Comparison of ENCODE assay signal across 15 cellular contexts in genomic region chr1:2271134-2271785, GRCh38. TPM values are rescaled to one million over a fixed set of nuclear protein-coding genes. Genes with fewer than 3 reads are reported as not detected.
A peak's percentile ranks its signal among the peaks of the same experiment; 100 is the strongest.
DNase-seq lines count a peak whose midpoint lies in the region; ATAC-seq and TF ChIP-seq lines count a peak whose summit lies in the region.
"Had no signal": no experiment of that assay in that cellular context is flagged by ENCODE, and none has a peak within 500 bp of the region (broad histone marks: within the 10 kb centered on the region; RNA-seq: fewer than 3 reads in every experiment).

No MANE protein-coding gene starts in this region.

- peak overlapping the region in 9 of 12 donors; percentile 29 to 77 (median 44) for H3K27ac ChIP-seq in heart left ventricle
- H3K27ac ChIP-seq in osteoblast (ENCODE audit: low read depth, low read length) = peak overlapping the region; percentile 53

- H4K20me1 ChIP-seq in osteoblast (ENCODE audit: insufficient read depth, low read length) = peaks cover 90% of the 10 kb centered on the region

- WGBS in heart left ventricle, 4 donors = 62 to 86% (median 83%) methylated on average over 6 to 27 of the region's 27 CpGs

- H3K79me2 ChIP-seq in osteoblast (ENCODE audit: insufficient read depth, low read length) = peaks cover 99% of the 10 kb centered on the region

- intact Hi-C loops in heart left ventricle (cut with DNase I) (loop anchor here in 3 of 10 donors (5.0 kb wide), 2 partner anchors 34 to 39 kb away; no protein-coding TSS in a partner anchor), left cardiac atrium (cut with DNase I) (no loop called here), left ventricle myocardium superior (cut with micrococcal nuclease) (no loop called here)

- H3K36me3 ChIP-seq in heart left ventricle (no peaks in the 10 kb centered on the region), osteoblast (ENCODE audit: insufficient read depth, low read length) (no peaks in the 10 kb centered on the region)

- H3K9me3 ChIP-seq in heart left ventricle = no peaks in the 10 kb centered on the region
- no peaks in the 10 kb centered on the region for H3K9me3 ChIP-seq in osteoblast (ENCODE audit: low read depth, low read length)

- ATAC-seq in heart left ventricle (no peak), left cardiac atrium (no peak), left ventricle myocardium superior (no peak), GM21576 (IDR thresholded peaks at IDR 0.05; ENCODE audit: unreplicated experiment) (no peak)
- ATAC-seq: activated CD4-positive, alpha-beta T cell treated with anti-CD3 and anti-CD28 coated beads for 36 hours had no signal

- TF ChIP-seq CTCF in heart left ventricle (IDR thresholded peaks at IDR 0.05) (no peak), osteoblast (IDR thresholded peaks at IDR 0.05; ENCODE audit: extremely low read depth, low read depth, low read length) (no peak)

- TF ChIP-seq POLR2A in heart left ventricle (IDR thresholded peaks at IDR 0.05) = no peak

- H3K4me1 ChIP-seq in heart left ventricle (peaks cover 38 to 100% (median 97%) of the 10 kb centered on the region in 12 donors), osteoblast (ENCODE audit: insufficient read depth, low read length) (peaks cover 30% of the 10 kb centered on the region)

- peak in 2 of 5 donors; percentile 28 to 56 for DNase-seq in heart left ventricle
- DNase-seq in left cardiac atrium = no peak
- DNase-seq in left ventricle myocardium superior = peak; percentile 32
- DNase-seq in osteoblast (ENCODE audit: insufficient read length, low spot score, missing footprints) = no peak
- no peak for DNase-seq in GDM1 (lab: John Stamatoyannopoulos, UW)
- no peak for DNase-seq in OCI-M2 (lab: John Stamatoyannopoulos, UW; ENCODE audit: unreplicated experiment)
- DNase-seq in NCI-H1417 (lab: John Stamatoyannopoulos, UW) = no peak
- DNase-seq: activated CD4-positive, alpha-beta T cell treated with anti-CD3 and anti-CD28 coated beads for 36 hours; activated naive CD8-positive, alpha-beta T cell treated with anti-CD3 and anti-CD28 coated beads for 36 hours; COR-L47; GOT3; NCI-H1694 treated with DMSO at 0.1 percent for 48 hours; RPMI8226; stimulated activated CD4-positive, alpha-beta T cell treated with anti-CD3 and anti-CD28 coated beads, Interleukin-4, amount 100 ng/mL, for 24 hours had no signal

- H3K4me3 ChIP-seq in heart left ventricle (no peak overlapping the region), osteoblast (ENCODE audit: insufficient read depth, low read length) (no peak overlapping the region)

- no peak overlapping the region for H2AFZ ChIP-seq in osteoblast (ENCODE audit: low read length)

- H3K27me3 ChIP-seq in heart left ventricle (no peaks in the 10 kb centered on the region), osteoblast (ENCODE audit: insufficient read depth, low read length) (no peaks in the 10 kb centered on the region)

- no peak overlapping the region for H3K4me2 ChIP-seq in osteoblast (ENCODE audit: insufficient read depth, low read length)

RNA-seq across cellular contexts. Expression of gene SKI, which starts 43.1 kb away (rescaled TPM):
- 10 to 100 TPM; 28.8 to 52.7 (median 41.3) TPM for total RNA-seq in heart left ventricle
- 10 to 100 TPM; 16.9 to 28.7 TPM for polyA plus RNA-seq in heart left ventricle
- total RNA-seq in left cardiac atrium = 10 to 100 TPM; 47.1 to 66.9 TPM
- total RNA-seq in left ventricle myocardium superior = 35.3 TPM
- 48.9 TPM in 2 replicates for total RNA-seq in osteoblast
